Comparison of ENCODE assay signal across 13 cellular contexts in genomic region chr3:100003609-100004503, GRCh38.
A peak's percentile ranks its signal among the peaks of the same experiment; 100 is the strongest.
DNase-seq lines count a peak whose midpoint lies in the region; ATAC-seq, FAIRE-seq and TF ChIP-seq lines count a peak whose summit lies in the region.
"Had no signal": no experiment of that assay in that cellular context is flagged by ENCODE, and none has a peak within 500 bp of the region (broad histone marks: within the 10 kb centered on the region; RNA-seq: fewer than 3 reads in every experiment).

No MANE protein-coding gene starts in this region.

- FAIRE-seq in HepG2 (lab: Jason Lieb, UNC): no peak

- 90% methylated on average over 4 of the region's 4 CpGs for WGBS in HepG2 (ENCODE audit: low lambda C conversion rate)
- 91% methylated on average over 4 of the region's 4 CpGs for WGBS in right lobe of liver (ENCODE audit: insufficient coverage, low coverage, low lambda C conversion rate, missing lambda C conversion rate)
- WGBS in hepatocyte (ENCODE audit: low lambda C conversion rate, missing lambda C conversion rate): 91% methylated on average over 4 of the region's 4 CpGs

- no peak overlapping the region for H3K4me2 ChIP-seq in HepG2 (ENCODE audit: low read depth, low read length)
- peak overlapping the region; percentile 37 for H3K4me2 ChIP-seq in hepatocyte

- no peak overlapping the region for H2AFZ ChIP-seq in HepG2 (ENCODE audit: low read length)
- H2AFZ ChIP-seq in hepatocyte: no peak overlapping the region

- no peak for ATAC-seq in HepG2
- no peak for ATAC-seq in right lobe of liver
- ATAC-seq in HG03521 (IDR thresholded peaks at IDR 0.05; ENCODE audit: unreplicated experiment): no peak

- CTCF ChIA-PET in HepG2 (lab: Yijun Ruan, JAX; ENCODE audit: low intra/inter-chr PET ratio, low total read pairs): no interaction called here

- TF ChIP-seq POLR2A in HepG2 (IDR thresholded peaks at IDR 0.05; ENCODE audit: insufficient read depth in 1 of 2, low read depth in 2 of 2, low read length in 2 of 2) (no peak), right lobe of liver (IDR thresholded peaks at IDR 0.05) (no peak)

- POLR2A ChIA-PET in HepG2 (lab: Yijun Ruan, JAX): interaction anchor here (1.2 to 2.0 kb wide), 4 partner anchors 10 to 132 kb away, joined by 3 to 5 read pairs (median 4); no protein-coding TSS in a partner anchor

- TF ChIP-seq EP300 in HepG2 (IDR thresholded peaks at IDR 0.05; ENCODE audit: low read depth in 2 of 2, low read length in 2 of 2) (no peak), HepG2 (CRISPR knock-in tag; IDR thresholded peaks at IDR 0.05; ENCODE audit: borderline replicate concordance) (no peak)

- H3K9me2 ChIP-seq in hepatocyte (replicated peaks; ENCODE audit: insufficient read depth): no peaks in the 10 kb centered on the region

- peak overlapping the region; percentile 8 for H3K27ac ChIP-seq in HepG2 (ENCODE audit: extremely low read length, insufficient read depth, low read length)
- H3K27ac ChIP-seq in right lobe of liver: no peak overlapping the region
- peak overlapping the region; percentile 91 for H3K27ac ChIP-seq in hepatocyte

- in situ Hi-C loops in HepG2 (cut with HindIII; ENCODE audit: extremely low pct_ligation_motif_present, low pct_unique_long_range_greater_than_20kb): no loop called here

- H3K9ac ChIP-seq in HepG2 (ENCODE audit: insufficient read depth, low read depth, low read length): no peak overlapping the region

- H3K27me3 ChIP-seq in HepG2 (ENCODE audit: control insufficient read depth in 1 of 2, insufficient read depth in 2 of 2, low read length in 2 of 2): no peaks in the 10 kb centered on the region
- H3K27me3 ChIP-seq in right lobe of liver: no peaks in the 10 kb centered on the region
- H3K27me3 ChIP-seq in hepatocyte: no peaks in the 10 kb centered on the region
- H3K27me3 ChIP-seq in MG63: no peaks in the 10 kb centered on the region

- H3K4me3 ChIP-seq in HepG2 (replicated peaks in 1 of 3; ENCODE audit: insufficient read depth in 1 of 3, low read depth in 2 of 3, low read length in 3 of 3): no peak overlapping the region
- H3K4me3 ChIP-seq in right lobe of liver: no peak overlapping the region
- H3K4me3 ChIP-seq in hepatocyte: no peak overlapping the region
- H3K4me3 ChIP-seq in MG63: no peak overlapping the region

- no peaks in the 10 kb centered on the region for H3K9me3 ChIP-seq in HepG2 (ENCODE audit: low read length)
- no peaks in the 10 kb centered on the region for H3K9me3 ChIP-seq in right lobe of liver
- H3K9me3 ChIP-seq in hepatocyte (ENCODE audit: low read depth): no peaks in the 10 kb centered on the region
- no peaks in the 10 kb centered on the region for H3K9me3 ChIP-seq in MG63

- DNase-seq in HepG2 (ENCODE audit: low spot score) (no peak), right lobe of liver (no peak), NCI-H526 (lab: John Stamatoyannopoulos, UW) (peak; percentile 89 to 95), hepatocyte (ENCODE audit: low spot score) (no peak), NCI-H82 treated with DMSO at 0.1 percent for 48 hours (lab: John Stamatoyannopoulos, UW; ENCODE audit: unreplicated experiment) (no peak), MG63 (no peak), putamen (ENCODE audit: low spot score) (no peak)
- DNase-seq: activated B cell treated with CpG ODN at 0.5 μM for 24 hours, activated gamma-delta T cell treated with Interleukin-2 at 50 U/mL for 16 hours, NCI-H1105 treated with DMSO at 0.1 percent for 48 hours, NCI-H446 treated with DMSO at 0.1 percent for 48 hours, T-helper 1 cell had no signal

- H4K20me1 ChIP-seq in HepG2 (ENCODE audit: insufficient read depth, low read length): no peaks in the 10 kb centered on the region
- no peaks in the 10 kb centered on the region for H4K20me1 ChIP-seq in hepatocyte (ENCODE audit: insufficient read depth, poor library complexity, severe bottlenecking)

- H3K79me2 ChIP-seq in HepG2 (ENCODE audit: insufficient read depth, low read length): no peaks in the 10 kb centered on the region
- H3K79me2 ChIP-seq in hepatocyte: no peaks in the 10 kb centered on the region

- intact Hi-C loops in HepG2 (cut with micrococcal nuclease; ENCODE audit: unreplicated experiment) (loop anchor here (1.0 kb wide), 1 partner anchor 128 kb away; no protein-coding TSS in a partner anchor), right lobe of liver (cut with DNase I) (no loop called here)

- H3K4me1 ChIP-seq in HepG2 (ENCODE audit: insufficient read depth, low read length) (peaks cover 52% of the 10 kb centered on the region), right lobe of liver (no peaks in the 10 kb centered on the region), hepatocyte (ENCODE audit: insufficient read depth) (peaks cover 25% of the 10 kb centered on the region)

- TF ChIP-seq CTCF in HepG2 (CRISPR knock-in tag; IDR thresholded peaks at IDR 0.05) (no peak), right lobe of liver (IDR thresholded peaks at IDR 0.05) (no peak), hepatocyte (IDR thresholded peaks at IDR 0.05; ENCODE audit: poor library complexity) (no peak)

- H3K36me3 ChIP-seq in HepG2 (replicated peaks in 1 of 2; ENCODE audit: control insufficient read depth in 1 of 2, insufficient read depth in 2 of 2, low read length in 2 of 2) (no peaks in the 10 kb centered on the region), right lobe of liver (no peaks in the 10 kb centered on the region), hepatocyte (replicated peaks; ENCODE audit: insufficient read depth, low read depth) (no peaks in the 10 kb centered on the region), MG63 (no peaks in the 10 kb centered on the region)

- BruUV-seq in HepG2 (replicated peaks; lab: Mats Ljungman, UMichigan): no TSS peak

- TF ChIP-seq RAD21 in HepG2 (CRISPR knock-in tag; IDR thresholded peaks at IDR 0.05): no peak

TF ChIP-seq in HepG2, 621 proteins besides CTCF, POLR2A, EP300 and RAD21:
- TF ChIP-seq DNMT1 (CRISPR knock-in tag; IDR thresholded peaks at IDR 0.05): no peak
- no peak for TF ChIP-seq ZNF660 (CRISPR knock-in tag; IDR thresholded peaks at IDR 0.05; ENCODE audit: borderline replicate concordance, low read depth)
- no peak for TF ChIP-seq RFX1 (IDR thresholded peaks at IDR 0.05)
- TF ChIP-seq IRF1 (CRISPR knock-in tag; IDR thresholded peaks at IDR 0.05; ENCODE audit: low read depth): no peak
- no peak for TF ChIP-seq IKZF5 (CRISPR knock-in tag; IDR thresholded peaks at IDR 0.05)
- TF ChIP-seq MED13 (CRISPR knock-in tag; IDR thresholded peaks at IDR 0.05): no peak
- TF ChIP-seq POGZ (CRISPR knock-in tag; IDR thresholded peaks at IDR 0.05): no peak
TF ChIP-seq in HepG2: peak in this region for 0.

Comparison
In these comparisons a context has a peak if more than half of its experiments do, and no peak if none do; other contexts are left out.
1. H3K27ac ChIP-seq: peak in HepG2 (single experiment) and hepatocyte (single experiment); none in right lobe of liver (0 of 3).
2. DNase-seq: peak in NCI-H526 (2 of 2); none in HepG2 (single experiment), right lobe of liver (0 of 3), hepatocyte (single experiment), NCI-H82 treated with DMSO at 0.1 percent for 48 hours (single experiment), MG63 (single experiment) and putamen (single experiment).